ENCODE assay signal across 25 cellular contexts in genomic region chr5:126280343-126280742, GRCh38.
"Had no signal": no experiment of that assay in that cellular context is flagged by ENCODE, and none has a peak within 500 bp of the region (broad histone marks: within the 10 kb centered on the region; RNA-seq: fewer than 3 reads in every experiment).

No MANE protein-coding gene starts in this region.

- H3K9ac ChIP-seq: KMS-11 had no signal

- H3K27ac ChIP-seq: KMS-11, Peyer's patch, RWPE1 had no signal

- ATAC-seq: activated T-helper 17 cell treated with anti-CD3 and anti-CD28 coated beads, Interleukin-2, amount 50 U/mL, for 72 hours had no signal

- H3K4me3 Mint-ChIP-seq: activated B cell treated with CpG ODN at 0.5 μM for 24 hours; activated CD4-positive, alpha-beta memory T cell treated with anti-CD3 and anti-CD28 coated beads for 36 hours; activated CD4-positive, alpha-beta T cell treated with anti-CD3 and anti-CD28 coated beads, Interleukin-2, amount 10 ng/mL, durations not matched to agents 7 days and 5 days; activated naive CD4-positive, alpha-beta T cell treated with anti-CD3 and anti-CD28 coated beads for 36 hours; activated naive CD8-positive, alpha-beta T cell had no signal

- H3K36me3 Mint-ChIP-seq: activated CD4-positive, alpha-beta memory T cell treated with anti-CD3 and anti-CD28 coated beads for 36 hours; activated naive CD8-positive, alpha-beta T cell had no signal

- H3K4me2 ChIP-seq: KMS-11 had no signal

- H3K27me3 ChIP-seq: Peyer's patch had no signal

- H3K4me1 Mint-ChIP-seq: activated B cell treated with CpG ODN at 0.5 μM for 24 hours; activated CD4-positive, alpha-beta T cell treated with anti-CD3 and anti-CD28 coated beads, Interleukin-2, amount 10 ng/mL, durations not matched to agents 7 days and 5 days had no signal

- H3K27ac Mint-ChIP-seq: activated B cell treated with CpG ODN at 0.5 μM for 24 hours; activated CD4-positive, alpha-beta memory T cell treated with anti-CD3 and anti-CD28 coated beads for 36 hours; activated CD4-positive, alpha-beta T cell treated with anti-CD3 and anti-CD28 coated beads, Interleukin-2, amount 10 ng/mL, durations not matched to agents 7 days and 5 days; activated naive CD4-positive, alpha-beta T cell treated with anti-CD3 and anti-CD28 coated beads for 36 hours; activated naive CD8-positive, alpha-beta T cell; activated T-helper 17 cell treated with anti-CD3 and anti-CD28 coated beads, Interleukin-2, amount 50 U/mL, for 72 hours had no signal

- H3K9me3 ChIP-seq: MG63, Peyer's patch had no signal

- DNase-seq: activated B cell treated with CpG ODN at 0.5 μM for 24 hours; activated CD4-positive, alpha-beta memory T cell treated with anti-CD3 and anti-CD28 coated beads for 36 hours; activated CD4-positive, alpha-beta T cell treated with anti-CD3 and anti-CD28 coated beads for 1 hour; activated CD4-positive, alpha-beta T cell treated with anti-CD3 and anti-CD28 coated beads, Interleukin-2, amount 10 ng/mL, durations not matched to agents 7 days and 5 days; activated CD8-positive, alpha-beta memory T cell treated with anti-CD3 and anti-CD28 coated beads for 24 hours; activated gamma-delta T cell; activated naive CD4-positive, alpha-beta T cell treated with anti-CD3 and anti-CD28 coated beads for 36 hours; activated T-cell treated with anti-CD3 and anti-CD28 coated beads, Interleukin-2, amount 50 U/mL, for 48 hours; MG63; MV-4-11; NCI-H1092 treated with DMSO at 0.1 percent for 48 hours; NCI-H1417 treated with DMSO at 0.1 percent for 48 hours; NCI-H1694; NCI-H2029; NCI-H2107; NCI-H510A treated with DMSO at 0.1 percent for 48 hours; NK-92 treated with Interleukin-12 subunit alpha and Interleukin-12 subunit beta, amount 100 ng/mL, for 24 hours; Peyer's patch; SHP77 treated with DMSO at 0.1 percent for 48 hours; T-helper 2 cell; T1000 had no signal

- H3K4me1 ChIP-seq: Peyer's patch had no signal

- H3K36me3 ChIP-seq: MG63, Peyer's patch had no signal

- H3K4me3 ChIP-seq: MG63, Peyer's patch had no signal

- H3K9me3 Mint-ChIP-seq: activated B cell treated with CpG ODN at 0.5 μM for 24 hours; activated CD4-positive, alpha-beta memory T cell treated with anti-CD3 and anti-CD28 coated beads for 36 hours; activated naive CD4-positive, alpha-beta T cell treated with anti-CD3 and anti-CD28 coated beads for 36 hours; activated T-helper 17 cell treated with anti-CD3 and anti-CD28 coated beads, Interleukin-2, amount 50 U/mL, for 72 hours had no signal

- H3K27me3 Mint-ChIP-seq: activated CD4-positive, alpha-beta memory T cell treated with anti-CD3 and anti-CD28 coated beads for 36 hours; activated CD4-positive, alpha-beta T cell treated with anti-CD3 and anti-CD28 coated beads, Interleukin-2, amount 10 ng/mL, durations not matched to agents 7 days and 5 days; activated T-helper 17 cell treated with anti-CD3 and anti-CD28 coated beads, Interleukin-2, amount 50 U/mL, for 72 hours had no signal
